In genomic region chr4:88859191-88859812, GRCh38 we compare ENCODE assay signal across 12 cellular contexts.
DNase-seq lines count a peak whose midpoint lies in the region; ATAC-seq and TF ChIP-seq lines count a peak whose summit lies in the region.
"Had no signal": no experiment of that assay in that cellular context is flagged by ENCODE, and none has a peak within 500 bp of the region (broad histone marks: within the 10 kb centered on the region; RNA-seq: fewer than 3 reads in every experiment).

No MANE protein-coding gene starts in this region.

- no peaks in the 10 kb centered on the region for H3K27me3 ChIP-seq in Karpas-422 (ENCODE audit: low read length)
- no peaks in the 10 kb centered on the region for H3K27me3 ChIP-seq in muscle layer of duodenum (ENCODE audit: low read depth, low read length)
- no peaks in the 10 kb centered on the region for H3K27me3 ChIP-seq in vagina
- H3K27me3 ChIP-seq: cardiac muscle cell had no signal

- H3K4me3 ChIP-seq in Karpas-422 (ENCODE audit: low read length) = no peak overlapping the region
- H3K4me3 ChIP-seq in muscle layer of duodenum (ENCODE audit: low read depth in 1 of 2, low read length in 2 of 2) = no peak overlapping the region
- H3K4me3 ChIP-seq in vagina = no peak overlapping the region
- H3K4me3 ChIP-seq: cardiac muscle cell had no signal

- H3K9ac ChIP-seq in Karpas-422 (ENCODE audit: low read length) = no peak overlapping the region

- intact Hi-C loops in activated CD8-positive, alpha-beta T cell treated with anti-CD3 and anti-CD28 coated beads for 36 hours (cut with micrococcal nuclease) = no loop called here
- intact Hi-C loops in vagina (cut with DNase I) = no loop called here

- no peaks in the 10 kb centered on the region for H3K36me3 Mint-ChIP-seq in activated CD8-positive, alpha-beta T cell treated with anti-CD3 and anti-CD28 coated beads for 36 hours (ENCODE audit: low read depth)

- no peaks in the 10 kb centered on the region for H3K9me3 ChIP-seq in Karpas-422 (ENCODE audit: low read length)
- no peaks in the 10 kb centered on the region for H3K9me3 ChIP-seq in muscle layer of duodenum (ENCODE audit: control insufficient read depth in 1 of 2, low read length in 2 of 2)
- no peaks in the 10 kb centered on the region for H3K9me3 ChIP-seq in vagina

- CTCF ChIA-PET in activated CD8-positive, alpha-beta T cell treated with anti-CD3 and anti-CD28 coated beads for 36 hours (lab: Charles Lee) = no interaction called here

- peaks cover 13% of the 10 kb centered on the region for H3K4me1 ChIP-seq in Karpas-422 (ENCODE audit: low read length)
- H3K4me1 ChIP-seq in muscle layer of duodenum (ENCODE audit: control insufficient read depth in 1 of 2, insufficient read depth in 2 of 2, low read length in 2 of 2) = peaks cover 4 to 10% of the 10 kb centered on the region in 2 donors
- peaks cover 13% of the 10 kb centered on the region for H3K4me1 ChIP-seq in vagina

- H3K79me2 ChIP-seq in Karpas-422 (ENCODE audit: low read length) = no peaks in the 10 kb centered on the region

- no peaks in the 10 kb centered on the region for H3K9me3 Mint-ChIP-seq in activated CD8-positive, alpha-beta T cell treated with anti-CD3 and anti-CD28 coated beads for 36 hours
- H3K9me3 Mint-ChIP-seq: nephron had no signal

- H3K9me2 ChIP-seq in Karpas-422 (replicated peaks; ENCODE audit: insufficient read depth, low read length) = no peaks in the 10 kb centered on the region

- peaks cover 1% of the 10 kb centered on the region for H3K27me3 Mint-ChIP-seq in activated CD8-positive, alpha-beta T cell treated with anti-CD3 and anti-CD28 coated beads for 36 hours

- H3K4me3 Mint-ChIP-seq in activated CD8-positive, alpha-beta T cell treated with anti-CD3 and anti-CD28 coated beads for 36 hours = no peak overlapping the region

- no peak for TF ChIP-seq POLR2A in vagina (IDR thresholded peaks at IDR 0.05)

- H3K27ac Mint-ChIP-seq in activated CD8-positive, alpha-beta T cell treated with anti-CD3 and anti-CD28 coated beads for 36 hours = no peak overlapping the region

- H4K20me1 ChIP-seq in Karpas-422 (ENCODE audit: insufficient read depth, low read depth, low read length) = no peaks in the 10 kb centered on the region

- no peak for DNase-seq in Karpas-422
- no peak for DNase-seq in NCI-H2196 treated with DMSO at 0.1 percent for 48 hours (lab: John Stamatoyannopoulos, UW; ENCODE audit: unreplicated experiment)
- no peak for DNase-seq in activated CD8-positive, alpha-beta T cell treated with anti-CD3 and anti-CD28 coated beads for 36 hours
- no peak for DNase-seq in vagina (ENCODE audit: extremely low spot score in 2 of 2)
- DNase-seq in NK-92 (lab: John Stamatoyannopoulos, UW; ENCODE audit: unreplicated experiment) = no peak
- DNase-seq: Calu3, SHP77 had no signal

- H3K4me2 ChIP-seq in Karpas-422 (ENCODE audit: low read depth, low read length, poor library complexity, severe bottlenecking) = peak overlapping the region; percentile 38

- H2AFZ ChIP-seq in Karpas-422 (ENCODE audit: low read length) = no peak overlapping the region

- POLR2A ChIA-PET in activated CD8-positive, alpha-beta T cell treated with anti-CD3 and anti-CD28 coated beads for 36 hours (lab: Charles Lee) = interaction anchor here (0.7 kb wide), 1 partner anchor 35 kb away, joined by 3 read pairs; no protein-coding TSS in a partner anchor

- ATAC-seq in GM18870 (IDR thresholded peaks at IDR 0.05; ENCODE audit: unreplicated experiment) (peak; percentile 19), HG02571 (IDR thresholded peaks at IDR 0.05; ENCODE audit: unreplicated experiment) (peak; percentile 23)
- no peak for ATAC-seq in activated CD8-positive, alpha-beta T cell treated with anti-CD3 and anti-CD28 coated beads for 36 hours

- TF ChIP-seq CTCF in activated CD8-positive, alpha-beta T cell treated with anti-CD3 and anti-CD28 coated beads for 36 hours (IDR thresholded peaks at IDR 0.05) = no peak
- TF ChIP-seq CTCF in vagina (IDR thresholded peaks at IDR 0.05) = no peak

- H3K36me3 ChIP-seq in Karpas-422 (ENCODE audit: insufficient read depth, low read length) = no peaks in the 10 kb centered on the region
- no peaks in the 10 kb centered on the region for H3K36me3 ChIP-seq in muscle layer of duodenum (ENCODE audit: control insufficient read depth in 1 of 2, insufficient read depth in 2 of 2, low read length in 2 of 2)
- H3K36me3 ChIP-seq in vagina = no peaks in the 10 kb centered on the region
- H3K36me3 ChIP-seq: cardiac muscle cell had no signal

- H3K27ac ChIP-seq in Karpas-422 (ENCODE audit: low read length) (no peak overlapping the region), muscle layer of duodenum (ENCODE audit: low read length) (peak overlapping the region; percentile 1), vagina (no peak overlapping the region)
- H3K27ac ChIP-seq: cardiac muscle cell had no signal

- no peaks in the 10 kb centered on the region for H3K4me1 Mint-ChIP-seq in activated CD8-positive, alpha-beta T cell treated with anti-CD3 and anti-CD28 coated beads for 36 hours (ENCODE audit: low read depth)
